In the genomic region with DNA sequence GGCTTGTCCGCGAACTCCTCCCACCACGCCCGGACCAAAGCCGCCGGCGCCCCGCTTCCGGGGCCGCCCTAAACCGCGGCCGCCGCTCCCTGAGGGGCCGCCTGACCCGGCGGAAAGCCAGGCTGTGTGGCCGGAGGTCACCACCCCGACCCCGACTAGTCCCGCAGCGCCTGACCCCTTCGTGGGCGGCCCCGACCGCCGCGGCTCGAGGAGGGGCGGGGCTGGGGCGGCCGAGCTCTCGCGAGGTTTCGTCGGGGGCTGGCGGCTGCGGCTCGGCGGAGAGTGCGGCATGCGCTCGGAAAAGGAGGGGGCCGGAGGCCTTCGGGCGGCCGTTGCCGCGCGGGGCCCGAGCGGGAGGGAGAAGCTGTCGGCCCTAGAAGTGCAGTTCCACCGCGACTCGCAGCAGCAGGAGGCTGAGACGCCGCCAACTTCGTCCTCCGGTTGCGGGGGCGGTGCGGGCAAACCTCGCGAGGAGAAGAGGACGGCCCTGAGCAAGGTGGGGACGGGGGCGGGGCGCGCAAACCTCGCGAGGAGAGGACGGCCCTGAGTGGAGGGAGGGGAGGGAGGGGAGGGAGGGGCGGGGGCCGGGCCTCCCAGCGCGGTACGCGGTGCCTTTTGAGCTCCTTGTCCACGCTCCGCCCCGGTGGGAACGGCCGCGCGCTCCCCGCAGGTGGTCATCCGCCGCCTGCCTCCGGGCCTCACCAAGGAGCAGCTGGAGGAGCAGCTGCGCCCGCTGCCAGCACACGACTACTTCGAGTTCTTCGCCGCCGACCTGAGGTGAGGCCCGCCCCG, we compare ENCODE assay signal across 8 cellular contexts. TPM values are rescaled to one million over a fixed set of nuclear protein-coding genes. Genes with fewer than 3 reads are reported as not detected.
A peak's percentile ranks its signal among the peaks of the same experiment; 100 is the strongest.
DNase-seq lines count a peak whose midpoint lies in the region; ATAC-seq and TF ChIP-seq lines count a peak whose summit lies in the region.

A gene with protein sequence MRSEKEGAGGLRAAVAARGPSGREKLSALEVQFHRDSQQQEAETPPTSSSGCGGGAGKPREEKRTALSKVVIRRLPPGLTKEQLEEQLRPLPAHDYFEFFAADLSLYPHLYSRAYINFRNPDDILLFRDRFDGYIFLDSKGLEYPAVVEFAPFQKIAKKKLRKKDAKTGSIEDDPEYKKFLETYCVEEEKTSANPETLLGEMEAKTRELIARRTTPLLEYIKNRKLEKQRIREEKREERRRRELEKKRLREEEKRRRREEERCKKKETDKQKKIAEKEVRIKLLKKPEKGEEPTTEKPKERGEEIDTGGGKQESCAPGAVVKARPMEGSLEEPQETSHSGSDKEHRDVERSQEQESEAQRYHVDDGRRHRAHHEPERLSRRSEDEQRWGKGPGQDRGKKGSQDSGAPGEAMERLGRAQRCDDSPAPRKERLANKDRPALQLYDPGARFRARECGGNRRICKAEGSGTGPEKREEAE (plus strand): TSS at position 251 of the 792 bp plus-strand sequence. CDS start 39 bp downstream, at position 290.

- 0 out of 2 replicates have a peak, but pooled peaks have one; percentile 16 for TF ChIP-seq EP300 in Ishikawa (IDR thresholded peaks at IDR 0.05; ENCODE audit: borderline replicate concordance)
- no peak for TF ChIP-seq EP300 in esophagus muscularis mucosa (IDR thresholded peaks at IDR 0.05)

- TF ChIP-seq CTCF in esophagus muscularis mucosa (IDR thresholded peaks at IDR 0.05), result no peak

- intact Hi-C loops in esophagus muscularis mucosa (cut with DNase I), result no loop called here

- H3K36me3 ChIP-seq in esophagus muscularis mucosa, result peaks cover 0 to 30% (median 19%) of the 10 kb centered on the region in 4 donors

- no peaks in the 10 kb centered on the region for H3K27me3 ChIP-seq in esophagus muscularis mucosa

- DNase-seq in DMS153 treated with DMSO at 0.1 percent for 48 hours (lab: John Stamatoyannopoulos, UW; ENCODE audit: unreplicated experiment), result peak; percentile 65
- peak; percentile 91 to 94 for DNase-seq in activated T-cell treated with anti-CD3 and anti-CD28 coated beads, Interleukin-2, amount 50 U/mL, for 48 hours
- peak; percentile 99 for DNase-seq in esophagus muscularis mucosa (ENCODE audit: extremely low spot score)
- peak; percentile 93 for DNase-seq in myocyte (ENCODE audit: low read depth)
- peak; percentile 80 to 81 for DNase-seq in stimulated activated CD8-positive, alpha-beta memory T cell treated with anti-CD3 and anti-CD28 coated beads, Interleukin-7, amount 100 ng/mL, for 48 hours (ENCODE audit: extremely low read depth in 1 of 2, low read depth in 1 of 2)

- peak within 1 kb of the TSS; percentile 88 to 96 (median 95) for H3K27ac ChIP-seq in esophagus muscularis mucosa (replicated peaks in 1 of 4)

- no CpG with 5 or more reads among the region's 99 CpGs for WGBS in esophagus muscularis mucosa

- peak within 1 kb of the TSS; percentile 57 to 87 (median 84) for H3K4me3 ChIP-seq in esophagus muscularis mucosa

- TF ChIP-seq RAD21 in Ishikawa (IDR thresholded peaks at IDR 0.05; ENCODE audit: low read depth), result no peak

- peak; percentile 69 for TF ChIP-seq POLR2A in esophagus muscularis mucosa (IDR thresholded peaks at IDR 0.05; ENCODE audit: low read depth)

- H3K4me1 ChIP-seq in esophagus muscularis mucosa, result peaks cover 14 to 40% (median 39%) of the 10 kb centered on the region in 4 donors

- no peaks in the 10 kb centered on the region for H3K9me3 ChIP-seq in esophagus muscularis mucosa

- peak; percentile 65 for ATAC-seq in GM21576 (IDR thresholded peaks at IDR 0.05; ENCODE audit: unreplicated experiment)

TF ChIP-seq in Ishikawa, 13 proteins besides CTCF, POLR2A, EP300 and RAD21 (continues in another document):
- TF ChIP-seq ZBTB7A (IDR thresholded peaks at IDR 0.05; ENCODE audit: low read depth) (peak; percentile 71; the same call in 1 of the 2 replicates), USF1 (IDR thresholded peaks at IDR 0.05) (peak; percentile 33; the same call in 1 of the 2 replicates), TCF12 (IDR thresholded peaks at IDR 0.05; ENCODE audit: low read depth) (peak; percentile 58; the same call in 1 of the 2 replicates), YY1 (IDR thresholded peaks at IDR 0.05; ENCODE audit: low read depth) (no peak), EGR1 (IDR thresholded peaks at IDR 0.05) (peak; percentile 98), NFIC (IDR thresholded peaks at IDR 0.05) (no peak; the same call in 1 of the 2 replicates), TAF1 (IDR thresholded peaks at IDR 0.05; ENCODE audit: low read depth) (peak; percentile 74), TEAD4 (IDR thresholded peaks at IDR 0.05) (peak; percentile 32)
- TF ChIP-seq, protein P1, sequence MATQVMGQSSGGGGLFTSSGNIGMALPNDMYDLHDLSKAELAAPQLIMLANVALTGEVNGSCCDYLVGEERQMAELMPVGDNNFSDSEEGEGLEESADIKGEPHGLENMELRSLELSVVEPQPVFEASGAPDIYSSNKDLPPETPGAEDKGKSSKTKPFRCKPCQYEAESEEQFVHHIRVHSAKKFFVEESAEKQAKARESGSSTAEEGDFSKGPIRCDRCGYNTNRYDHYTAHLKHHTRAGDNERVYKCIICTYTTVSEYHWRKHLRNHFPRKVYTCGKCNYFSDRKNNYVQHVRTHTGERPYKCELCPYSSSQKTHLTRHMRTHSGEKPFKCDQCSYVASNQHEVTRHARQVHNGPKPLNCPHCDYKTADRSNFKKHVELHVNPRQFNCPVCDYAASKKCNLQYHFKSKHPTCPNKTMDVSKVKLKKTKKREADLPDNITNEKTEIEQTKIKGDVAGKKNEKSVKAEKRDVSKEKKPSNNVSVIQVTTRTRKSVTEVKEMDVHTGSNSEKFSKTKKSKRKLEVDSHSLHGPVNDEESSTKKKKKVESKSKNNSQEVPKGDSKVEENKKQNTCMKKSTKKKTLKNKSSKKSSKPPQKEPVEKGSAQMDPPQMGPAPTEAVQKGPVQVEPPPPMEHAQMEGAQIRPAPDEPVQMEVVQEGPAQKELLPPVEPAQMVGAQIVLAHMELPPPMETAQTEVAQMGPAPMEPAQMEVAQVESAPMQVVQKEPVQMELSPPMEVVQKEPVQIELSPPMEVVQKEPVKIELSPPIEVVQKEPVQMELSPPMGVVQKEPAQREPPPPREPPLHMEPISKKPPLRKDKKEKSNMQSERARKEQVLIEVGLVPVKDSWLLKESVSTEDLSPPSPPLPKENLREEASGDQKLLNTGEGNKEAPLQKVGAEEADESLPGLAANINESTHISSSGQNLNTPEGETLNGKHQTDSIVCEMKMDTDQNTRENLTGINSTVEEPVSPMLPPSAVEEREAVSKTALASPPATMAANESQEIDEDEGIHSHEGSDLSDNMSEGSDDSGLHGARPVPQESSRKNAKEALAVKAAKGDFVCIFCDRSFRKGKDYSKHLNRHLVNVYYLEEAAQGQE (IDR thresholded peaks at IDR 0.05; ENCODE audit: low read depth), result 0 out of 2 replicates have a peak, but pooled peaks have one; percentile 7

TF ChIP-seq in PFSK-1, 5 proteins besides CTCF, POLR2A, EP300 and RAD21:
- TF ChIP-seq SIN3A (IDR thresholded peaks at IDR 0.05; ENCODE audit: borderline replicate concordance, insufficient read depth, low read length) (peak; percentile 17; the same call in 1 of the 2 replicates), TAF1 (IDR thresholded peaks at IDR 0.05; ENCODE audit: borderline replicate concordance, insufficient read depth, low read length) (0 out of 2 replicates have a peak, but pooled peaks have one; percentile 10), POLR2AphosphoS5 (IDR thresholded peaks at IDR 0.05; ENCODE audit: low read depth, low read length) (peak; percentile 76), FOXP2 (optimal IDR thresholded peaks at IDR 0.05; ENCODE audit: borderline replicate concordance, extremely low read depth, extremely low read length, insufficient read depth) (peak; percentile 7)
- TF ChIP-seq, protein P1 (IDR thresholded peaks at IDR 0.05; ENCODE audit: insufficient read depth in 1 of 2, low read depth in 2 of 2, low read length in 2 of 2), result no peak

RNA-seq across cellular contexts. Expression of the gene that starts here (rescaled TPM):
- polyA plus RNA-seq in PFSK-1 (2012; ENCODE audit: insufficient read length, low read depth), result 27.3 TPM
- total RNA-seq in esophagus muscularis mucosa (10 to 100 TPM; 25.2 to 43.2 (median 35.6) TPM), myocyte (49.2 and 56.0 TPM in 2 replicates)
- polyA plus RNA-seq in myocyte (2012), result 43.9 TPM

Comparison
In these comparisons a context has a peak if more than half of its experiments do, and no peak if none do; other contexts are left out.
1. Peak in every context shown above with its lines: DNase-seq, ATAC-seq, H3K4me3 ChIP-seq and H3K27ac ChIP-seq.